8 cellular contexts compared by ENCODE assay signal in genomic region chr19:47697863-47698609, GRCh38. TPM values are rescaled to one million over a fixed set of nuclear protein-coding genes. Genes with fewer than 3 reads are reported as not detected.
DNase-seq lines count a peak whose midpoint lies in the region; ATAC-seq, FAIRE-seq and TF ChIP-seq lines count a peak whose summit lies in the region.

No MANE protein-coding gene starts in this region.

- WGBS in spleen, 5 donors: 46 to 62% (median 52%) methylated on average over 17 to 21 of the region's 21 CpGs

- peak; percentile 100 for TF ChIP-seq CTCF in WI38 (IDR thresholded peaks at IDR 0.05; ENCODE audit: low read depth, low read length)
- TF ChIP-seq CTCF in kidney (IDR thresholded peaks at IDR 0.05; ENCODE audit: borderline replicate concordance, extremely low read depth, insufficient read depth): peak; percentile 97
- peak; percentile 85 to 96 (median 92) for TF ChIP-seq CTCF in spleen (IDR thresholded peaks at IDR 0.05 in 8 of 11, conservative IDR thresholded peaks at IDR 0.05 in 3 of 11)

- H3K4me3 ChIP-seq in WI38 (ENCODE audit: low read depth, low read length) (no peak overlapping the region), kidney (ENCODE audit: low read length in 2 of 2) (no peak overlapping the region), spleen (no peak overlapping the region)

- ATAC-seq in HG03175 (IDR thresholded peaks at IDR 0.05; ENCODE audit: unreplicated experiment): no peak

- FAIRE-seq in GM12892 (lab: Jason Lieb, UNC) (peak; percentile 92), kidney (lab: Jason Lieb, UNC) (no peak)

- no peak overlapping the region for H3K9ac ChIP-seq in kidney (ENCODE audit: low read length in 2 of 2)

- H3K4me1 ChIP-seq in kidney (ENCODE audit: control insufficient read depth in 1 of 2, insufficient read depth in 1 of 2, low read depth in 1 of 2, low read length in 2 of 2): peaks cover 0 to 3% of the 10 kb centered on the region in 2 donors
- H3K4me1 ChIP-seq in spleen: peaks cover 0 to 11% (median 6%) of the 10 kb centered on the region in 6 donors

- H3K27me3 ChIP-seq in spleen (replicated peaks in 1 of 7): no peaks in the 10 kb centered on the region

- H3K27ac ChIP-seq in kidney (ENCODE audit: low read depth in 2 of 2, low read length in 2 of 2): no peak overlapping the region
- H3K27ac ChIP-seq in spleen: peak overlapping the region in 4 of 8 donors; percentile 22 to 51 (median 34)

- no peaks in the 10 kb centered on the region for H3K9me3 ChIP-seq in kidney (ENCODE audit: control insufficient read depth in 1 of 2, low read length in 2 of 2)
- no peaks in the 10 kb centered on the region for H3K9me3 ChIP-seq in spleen

- H3K36me3 ChIP-seq in kidney (ENCODE audit: control insufficient read depth in 1 of 2, insufficient read depth in 2 of 2, low read length in 2 of 2): peaks cover 8% of the 10 kb centered on the region in 2 donors
- peaks cover 0 to 87% (median 53%) of the 10 kb centered on the region in 6 donors for H3K36me3 ChIP-seq in spleen

- no peak for TF ChIP-seq POLR2A in GM12892 (IDR thresholded peaks at IDR 0.05; ENCODE audit: low read depth, low read length)
- no peak for TF ChIP-seq POLR2A in spleen (IDR thresholded peaks at IDR 0.05)

- intact Hi-C loops in kidney (cut with DNase I): loop anchor here (5.0 to 10.0 kb wide), 2 partner anchors 261 to 403 kb away; no protein-coding TSS in a partner anchor
- intact Hi-C loops in spleen (cut with DNase I; ENCODE audit: low total_unique reads): loop anchor here (2.0 kb wide), 1 partner anchor 261 kb away; no protein-coding TSS in a partner anchor

- DNase-seq in A172 (ENCODE audit: low spot score) (peak; percentile 72), GM12892 (ENCODE audit: insufficient read length) (peak; percentile 74), NCI-H2171 (lab: John Stamatoyannopoulos, UW) (peak; percentile 68), cerebellum (ENCODE audit: low spot score) (peak; percentile 90), kidney (peak; percentile 87), spleen (peak; percentile 88)

RNA-seq across cellular contexts. Expression of gene EHD2, which starts 15.2 kb away (rescaled TPM):
- total RNA-seq in A172 (2014; rRNA removed; shearing (Covaris generic)): 24.0 and 28.6 TPM in 2 replicates
- not detected for polyA plus RNA-seq in GM12892 (2012; ENCODE audit: missing spikeins)
- total RNA-seq in cerebellum: 3.5 TPM
- 105 TPM for total RNA-seq in kidney
- polyA plus RNA-seq in kidney (ENCODE audit: insufficient read depth, low read depth, low replicate concordance): 19.4 TPM
- 10 to 100 TPM; 48.9 to 87.7 (median 64.3) TPM for total RNA-seq in spleen
- 10 to 100 TPM in 2 of 3 donors, 1 to 10 TPM in 1; 6.9 to 18.4 (median 10.6) TPM for polyA plus RNA-seq in spleen

RNA-seq across cellular contexts. Expression of gene NOP53, which starts 47.3 kb away (rescaled TPM):
- 20.2 and 41.3 TPM in 2 replicates for total RNA-seq in A172 (2014; rRNA removed; shearing (Covaris generic))
- 326 TPM for polyA plus RNA-seq in GM12892 (2012; ENCODE audit: missing spikeins)
- 30.8 TPM for total RNA-seq in cerebellum
- total RNA-seq in kidney: 305 TPM
- polyA plus RNA-seq in kidney (ENCODE audit: insufficient read depth, low read depth, low replicate concordance): 258 TPM
- 100 to 1,000 TPM; 280 to 442 (median 379) TPM for total RNA-seq in spleen
- 100 to 1,000 TPM; 709 to 858 (median 815) TPM for polyA plus RNA-seq in spleen
